ENCODE assay signal across 9 cellular contexts in the genomic region with DNA sequence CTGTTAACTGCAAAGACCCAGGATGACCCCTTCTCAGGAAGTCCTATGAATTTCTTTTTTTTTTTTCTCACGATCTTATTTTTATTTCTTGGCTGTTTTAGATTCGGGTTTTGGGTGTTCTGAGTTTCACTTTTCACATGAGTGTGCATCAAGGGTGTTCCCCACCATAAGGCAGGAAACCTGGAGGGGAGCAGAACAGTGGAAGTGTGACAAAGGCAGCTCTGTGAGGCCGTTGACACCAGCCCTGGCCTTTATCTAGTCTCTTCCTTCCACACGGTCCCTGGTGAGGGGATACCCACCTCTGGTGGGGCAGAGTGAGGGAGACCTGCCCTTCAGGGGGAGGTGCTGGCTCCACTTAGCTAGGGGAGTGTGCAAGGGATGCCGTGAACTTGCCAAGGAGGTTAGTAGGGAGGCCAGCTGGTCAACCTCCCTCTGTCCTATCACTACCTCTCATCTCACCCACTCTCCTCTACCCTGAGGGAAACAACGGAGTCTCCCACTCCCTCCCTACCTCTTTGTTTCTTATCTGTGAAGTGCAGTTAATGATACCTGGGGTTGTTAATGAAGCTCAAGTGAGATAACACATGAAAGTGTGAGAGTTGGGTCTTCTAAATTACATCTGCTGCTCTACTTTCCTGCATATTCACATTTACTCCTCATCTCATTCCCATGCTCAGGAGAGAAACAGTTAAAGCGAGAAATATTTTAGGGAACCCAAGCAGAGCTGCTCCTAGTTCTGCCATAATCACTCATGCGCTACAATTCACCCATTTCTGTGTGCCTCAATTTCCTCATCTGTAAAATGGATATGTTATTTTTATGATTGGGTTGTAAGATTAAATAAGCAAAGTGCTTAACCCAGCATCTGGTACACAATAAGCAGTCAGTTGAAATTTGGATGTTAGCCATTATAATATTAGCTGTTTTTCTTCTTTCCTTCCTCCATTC. TPM values are rescaled to one million over a fixed set of nuclear protein-coding genes. Genes with fewer than 3 reads are reported as not detected.
DNase-seq lines count a peak whose midpoint lies in the region; ATAC-seq and TF ChIP-seq lines count a peak whose summit lies in the region.
"Had no signal": no experiment of that assay in that cellular context is flagged by ENCODE, and none has a peak within 500 bp of the region (broad histone marks: within the 10 kb centered on the region; RNA-seq: fewer than 3 reads in every experiment).

No MANE protein-coding gene starts in this region.

- dilution Hi-C loops in mammary epithelial cell (cut with HindIII; ENCODE audit: low sequenced_read_pairs) = no loop called here

- H3K27me3 Mint-ChIP-seq in activated naive CD4-positive, alpha-beta T cell treated with anti-CD3 and anti-CD28 coated beads for 36 hours (ENCODE audit: low read depth) = no peaks in the 10 kb centered on the region
- H3K27me3 Mint-ChIP-seq in stimulated activated naive CD8-positive, alpha-beta T cell treated with anti-CD3 and anti-CD28 coated beads, Interleukin-15, Interleukin-2, amounts not matched to agents 100 ng/mL and 50 ng/mL, for 24 hours = no peaks in the 10 kb centered on the region

- no peak overlapping the region for H3K9ac ChIP-seq in mammary epithelial cell (ENCODE audit: insufficient read depth, low read length)

- peak; percentile 75 for DNase-seq in activated naive CD4-positive, alpha-beta T cell treated with anti-CD3 and anti-CD28 coated beads for 36 hours
- no peak for DNase-seq in activated naive CD4-positive, alpha-beta T cell (lab: John Stamatoyannopoulos, UW)
- DNase-seq in activated T-cell treated with anti-CD3 and anti-CD28 coated beads, Interleukin-2, amount 50 U/mL, for 48 hours = peak; percentile 48 to 52
- DNase-seq in NCI-H345 (lab: John Stamatoyannopoulos, UW) = no peak
- no peak for DNase-seq in mammary epithelial cell
- DNase-seq in NCI-H2227 treated with DMSO at 0.1 percent for 48 hours (lab: John Stamatoyannopoulos, UW) = no peak

- H3K9me3 ChIP-seq in mammary epithelial cell (replicated peaks; ENCODE audit: insufficient read depth, low read length) = no peaks in the 10 kb centered on the region

- CTCF ChIA-PET in activated naive CD4-positive, alpha-beta T cell treated with anti-CD3 and anti-CD28 coated beads for 36 hours (lab: Charles Lee) = interaction anchor here (0.6 to 1.4 kb wide), 6 partner anchors 12 to 843 kb away, joined by 3 to 6 read pairs (median 3); no protein-coding TSS in a partner anchor
- CTCF ChIA-PET in mammary epithelial cell (lab: Charles Lee; ENCODE audit: low non-redundant PET) = interaction anchor here (0.5 kb wide), 1 partner anchor 33 kb away, joined by 5 read pairs; no protein-coding TSS in a partner anchor

- H2AFZ ChIP-seq in mammary epithelial cell (ENCODE audit: low read depth, low read length) = no peak overlapping the region

- peak overlapping the region; percentile 19 for H3K4me3 Mint-ChIP-seq in activated naive CD4-positive, alpha-beta T cell treated with anti-CD3 and anti-CD28 coated beads for 36 hours
- H3K4me3 Mint-ChIP-seq in stimulated activated naive CD8-positive, alpha-beta T cell treated with anti-CD3 and anti-CD28 coated beads, Interleukin-15, Interleukin-2, amounts not matched to agents 100 ng/mL and 50 ng/mL, for 24 hours = peak overlapping the region; percentile 83
- H3K4me3 Mint-ChIP-seq: neural crest cell had no signal

- in situ Hi-C loops in mammary epithelial cell (cut with MboI; ENCODE audit: low sequenced_read_pairs in 2 of 2) = no loop called here

- no peak overlapping the region for H3K4me3 ChIP-seq in mammary epithelial cell (replicated peaks in 1 of 3; ENCODE audit: insufficient read depth in 1 of 3, low read depth in 2 of 3, low read length in 3 of 3)

- H3K36me3 Mint-ChIP-seq in activated naive CD4-positive, alpha-beta T cell treated with anti-CD3 and anti-CD28 coated beads for 36 hours (ENCODE audit: low read depth) = no peaks in the 10 kb centered on the region
- H3K36me3 Mint-ChIP-seq in stimulated activated naive CD8-positive, alpha-beta T cell treated with anti-CD3 and anti-CD28 coated beads, Interleukin-15, Interleukin-2, amounts not matched to agents 100 ng/mL and 50 ng/mL, for 24 hours (ENCODE audit: low read depth) = no peaks in the 10 kb centered on the region

- H3K79me2 ChIP-seq in mammary epithelial cell (ENCODE audit: insufficient read depth, low read length) = no peaks in the 10 kb centered on the region

- intact Hi-C loops in activated naive CD4-positive, alpha-beta T cell treated with anti-CD3 and anti-CD28 coated beads for 36 hours (cut with micrococcal nuclease) = loop anchor here (1.0 to 10.0 kb wide), 3 partner anchors 12 to 429 kb away; no protein-coding TSS in a partner anchor
- intact Hi-C loops in mammary epithelial cell (cut with micrococcal nuclease) = no loop called here

- BruUV-seq in mammary epithelial cell (replicated peaks; lab: Mats Ljungman, UMichigan) = no TSS peak

- peaks cover 4% of the 10 kb centered on the region for H3K4me1 ChIP-seq in mammary epithelial cell (ENCODE audit: insufficient read depth, low read length)

- H3K4me2 ChIP-seq in mammary epithelial cell (ENCODE audit: insufficient read depth, low read depth, low read length) = no peak overlapping the region

- H3K27ac Mint-ChIP-seq in activated naive CD4-positive, alpha-beta T cell treated with anti-CD3 and anti-CD28 coated beads for 36 hours = peak overlapping the region; percentile 68
- H3K27ac Mint-ChIP-seq in stimulated activated naive CD8-positive, alpha-beta T cell treated with anti-CD3 and anti-CD28 coated beads, Interleukin-15, Interleukin-2, amounts not matched to agents 100 ng/mL and 50 ng/mL, for 24 hours = peak overlapping the region; percentile 82

- H3K27me3 ChIP-seq in mammary epithelial cell (ENCODE audit: insufficient read depth, low read length) = no peaks in the 10 kb centered on the region

- H3K4me1 Mint-ChIP-seq in activated naive CD4-positive, alpha-beta T cell treated with anti-CD3 and anti-CD28 coated beads for 36 hours (ENCODE audit: low read depth) = peaks cover 44% of the 10 kb centered on the region
- peaks cover 54% of the 10 kb centered on the region for H3K4me1 Mint-ChIP-seq in stimulated activated naive CD8-positive, alpha-beta T cell treated with anti-CD3 and anti-CD28 coated beads, Interleukin-15, Interleukin-2, amounts not matched to agents 100 ng/mL and 50 ng/mL, for 24 hours (ENCODE audit: low read depth)

- H3K27ac ChIP-seq in mammary epithelial cell (ENCODE audit: insufficient read depth, low read depth, low read length) = no peak overlapping the region

- H4K20me1 ChIP-seq in mammary epithelial cell (ENCODE audit: insufficient read depth, low read length) = no peaks in the 10 kb centered on the region

- ATAC-seq in HG03108 (IDR thresholded peaks at IDR 0.05; ENCODE audit: unreplicated experiment) = peak; percentile 44

- no peaks in the 10 kb centered on the region for H3K9me3 Mint-ChIP-seq in activated naive CD4-positive, alpha-beta T cell treated with anti-CD3 and anti-CD28 coated beads for 36 hours
- H3K9me3 Mint-ChIP-seq in stimulated activated naive CD8-positive, alpha-beta T cell treated with anti-CD3 and anti-CD28 coated beads, Interleukin-15, Interleukin-2, amounts not matched to agents 100 ng/mL and 50 ng/mL, for 24 hours = no peaks in the 10 kb centered on the region
- H3K9me3 Mint-ChIP-seq: neural crest cell had no signal

- 74% methylated on average over 7 of the region's 8 CpGs for WGBS in mammary epithelial cell (ENCODE audit: low coverage, missing lambda C conversion rate)

- no peak for TF ChIP-seq CTCF in mammary epithelial cell (conservative IDR thresholded peaks at IDR 0.05 in 1 of 2, IDR thresholded peaks at IDR 0.05 in 1 of 2; ENCODE audit: extremely low read depth in 1 of 2, insufficient read depth in 1 of 2, low read depth in 1 of 2, low read length in 2 of 2)

- no peaks in the 10 kb centered on the region for H3K36me3 ChIP-seq in mammary epithelial cell (ENCODE audit: insufficient read depth, low read length)

RNA-seq across cellular contexts. Expression of a gene that starts 4.4 kb away (rescaled TPM):
- 1 to 10 TPM; 5.1 to 5.4 TPM for total RNA-seq in activated naive CD4-positive, alpha-beta T cell treated with anti-CD3 and anti-CD28 coated beads for 36 hours
- total RNA-seq in mammary epithelial cell = 10 to 100 TPM in 1 of 2 donors, 1 to 10 TPM in 1; 4.4 to 13.5 TPM
- polyA plus RNA-seq in mammary epithelial cell = 4.1 TPM
- polyA minus RNA-seq in mammary epithelial cell = 5.2 TPM

RNA-seq across cellular contexts. Expression of a gene that starts 29.1 kb away (rescaled TPM):
- 1 to 10 TPM in 1 of 2 experiments, under 1 TPM in 1; 0.89 to 1.8 TPM for total RNA-seq in activated naive CD4-positive, alpha-beta T cell treated with anti-CD3 and anti-CD28 coated beads for 36 hours
- total RNA-seq in mammary epithelial cell = under 1 TPM; 0.07 to 0.50 TPM
- polyA plus RNA-seq in mammary epithelial cell = 0.17 TPM
- polyA minus RNA-seq in mammary epithelial cell = not detected

RNA-seq across cellular contexts. Expression of a gene that starts 49.1 kb away (rescaled TPM):
- total RNA-seq in activated naive CD4-positive, alpha-beta T cell treated with anti-CD3 and anti-CD28 coated beads for 36 hours = under 1 TPM in 1 of 2 experiments, not detected in 1; 0.29 TPM
- not detected for total RNA-seq in mammary epithelial cell
- polyA plus RNA-seq in mammary epithelial cell = not detected
- polyA minus RNA-seq in mammary epithelial cell = not detected
- total RNA-seq: neural crest cell had no signal

Comparison
In these comparisons a context has a peak if more than half of its experiments do, and no peak if none do; other contexts are left out.
1. DNase-seq: peak in activated naive CD4-positive, alpha-beta T cell treated with anti-CD3 and anti-CD28 coated beads for 36 hours (single experiment) and activated T-cell treated with anti-CD3 and anti-CD28 coated beads, Interleukin-2, amount 50 U/mL, for 48 hours (2 of 2); none in activated naive CD4-positive, alpha-beta T cell (0 of 4), NCI-H345 (single experiment), mammary epithelial cell (single experiment) and NCI-H2227 treated with DMSO at 0.1 percent for 48 hours (single experiment).